In genomic region chrX:23771086-23771485, GRCh38 we compare ENCODE assay signal across 6 cellular contexts. TPM values are rescaled to one million over a fixed set of nuclear protein-coding genes. Genes with fewer than 3 reads are reported as not detected.
DNase-seq lines count a peak whose midpoint lies in the region; ATAC-seq, FAIRE-seq and TF ChIP-seq lines count a peak whose summit lies in the region.
"Not testable (repeated sequence)": the region's sequence is repeated elsewhere in the genome, so short reads cannot be mapped to it uniquely, and the experiment has no call there.

No MANE protein-coding gene starts in this region.

- WGBS in right lobe of liver (ENCODE audit: insufficient coverage, low coverage, low lambda C conversion rate, missing lambda C conversion rate), result 63% methylated on average over 4 of the region's 7 CpGs

- H3K9me3 Mint-ChIP-seq in neural progenitor cell, result not testable (repeated sequence)

- H3K4me1 ChIP-seq in DOHH2 (ENCODE audit: control insufficient read depth, low read length), result peaks cover 96% of the 10 kb centered on the region
- peaks cover 17% of the 10 kb centered on the region for H3K4me1 ChIP-seq in Karpas-422 (ENCODE audit: low read length)
- not testable (repeated sequence) for H3K4me1 ChIP-seq in right lobe of liver, neural progenitor cell

- TF ChIP-seq POLR2A in right lobe of liver (IDR thresholded peaks at IDR 0.05), result not testable (repeated sequence)

- H3K4me3 ChIP-seq in DOHH2 (ENCODE audit: low read length), result peak overlapping the region; percentile 27; the same call in 1 of the 2 replicates
- H3K4me3 ChIP-seq in Karpas-422 (ENCODE audit: low read length); right lobe of liver; neural progenitor cell: not testable (repeated sequence)

- DNase-seq in GM19239 (ENCODE audit: insufficient read length, low spot score); left lobe of liver (ENCODE audit: low spot score); right lobe of liver; neural progenitor cell (ENCODE audit: low spot score): not testable (repeated sequence)
- DNase-seq in Karpas-422, result peak; percentile 7

- H3K79me2 ChIP-seq in DOHH2 (ENCODE audit: control insufficient read depth, low read length), result peaks cover 55% of the 10 kb centered on the region
- not testable (repeated sequence) for H3K79me2 ChIP-seq in Karpas-422 (ENCODE audit: low read length); neural progenitor cell (ENCODE audit: low read depth)

- FAIRE-seq in GM19239 (lab: Jason Lieb, UNC), result peak; percentile 90

- peaks cover 25% of the 10 kb centered on the region for H3F3A ChIP-seq in DOHH2 (ENCODE audit: control insufficient read depth, insufficient read depth)
- H3F3A ChIP-seq in neural progenitor cell (ENCODE audit: low read depth), result not testable (repeated sequence)

- ATAC-seq in left lobe of liver (peak; percentile 68), right lobe of liver (peak; percentile 27 to 71 (median 58))

- peak overlapping the region; percentile 21 for H3K27ac Mint-ChIP-seq in neural progenitor cell

- H3K9me3 ChIP-seq in DOHH2 (ENCODE audit: control insufficient read depth, insufficient read depth, low read length); Karpas-422 (ENCODE audit: low read length); right lobe of liver; neural progenitor cell (ENCODE audit: low read depth): not testable (repeated sequence)

- not testable (repeated sequence) for H3K27me3 ChIP-seq in DOHH2 (ENCODE audit: control insufficient read depth, low read length); Karpas-422 (ENCODE audit: low read length); right lobe of liver; neural progenitor cell

- H3K36me3 Mint-ChIP-seq in neural progenitor cell, result not testable (repeated sequence)

- peaks cover 26% of the 10 kb centered on the region for H3K36me3 ChIP-seq in DOHH2 (ENCODE audit: control insufficient read depth, low read length)
- not testable (repeated sequence) for H3K36me3 ChIP-seq in Karpas-422 (ENCODE audit: insufficient read depth, low read length); right lobe of liver; neural progenitor cell

- H3K9ac ChIP-seq in Karpas-422 (ENCODE audit: low read length); neural progenitor cell: not testable (repeated sequence)

- H3K4me3 Mint-ChIP-seq in neural progenitor cell, result not testable (repeated sequence)

- not testable (repeated sequence) for H3K27me3 Mint-ChIP-seq in neural progenitor cell (ENCODE audit: insufficient read depth, low read depth)

- H3K27ac ChIP-seq in DOHH2 (ENCODE audit: low read depth, low read length) (peak overlapping the region; percentile 98), right lobe of liver (peak overlapping the region in 2 of 3 donors; percentile 26 to 47)
- not testable (repeated sequence) for H3K27ac ChIP-seq in Karpas-422 (ENCODE audit: low read length); neural progenitor cell

- not testable (repeated sequence) for H4K20me1 ChIP-seq in DOHH2 (ENCODE audit: control insufficient read depth, insufficient read depth, low read depth, low read length); Karpas-422 (ENCODE audit: insufficient read depth, low read depth, low read length); neural progenitor cell (ENCODE audit: low read depth)

- H3K9me2 ChIP-seq in DOHH2 (replicated peaks; ENCODE audit: control insufficient read depth, low read length); Karpas-422 (replicated peaks; ENCODE audit: insufficient read depth, low read length): not testable (repeated sequence)

- not testable (repeated sequence) for H3K4me1 Mint-ChIP-seq in neural progenitor cell

- peak overlapping the region; percentile 55 for H3K4me2 ChIP-seq in DOHH2 (ENCODE audit: low read length)
- H3K4me2 ChIP-seq in Karpas-422 (ENCODE audit: low read depth, low read length, poor library complexity, severe bottlenecking); neural progenitor cell: not testable (repeated sequence)

- intact Hi-C loops in right lobe of liver (cut with DNase I), result not testable (repeated sequence)

- not testable (repeated sequence) for H2AFZ ChIP-seq in Karpas-422 (ENCODE audit: low read length); neural progenitor cell (replicated peaks)

- TF ChIP-seq CTCF in DOHH2 (IDR thresholded peaks at IDR 0.05; ENCODE audit: low read depth, low read length, poor library complexity, severe bottlenecking); right lobe of liver (IDR thresholded peaks at IDR 0.05); neural progenitor cell (IDR thresholded peaks at IDR 0.05): not testable (repeated sequence)

RNA-seq across cellular contexts. Expression of gene SAT1, which starts 11.9 kb away (rescaled TPM):
- total RNA-seq in Karpas-422 (2014; rRNA removed; shearing (Covaris generic); ENCODE audit: low replicate concordance), result 230 and 256 TPM in 2 replicates
- total RNA-seq in left lobe of liver (227 TPM), right lobe of liver (100 to 1,000 TPM; 215 to 640 (median 291) TPM), neural progenitor cell (ENCODE audit: low replicate concordance) (110 and 168 TPM in 2 replicates)

RNA-seq across cellular contexts. Expression of gene ACOT9, which starts 28.0 kb away (rescaled TPM):
- 24.6 and 27.8 TPM in 2 replicates for total RNA-seq in Karpas-422 (2014; rRNA removed; shearing (Covaris generic); ENCODE audit: low replicate concordance)
- total RNA-seq in left lobe of liver, result 11.0 TPM
- 10 to 100 TPM in 5 of 6 experiments, 1 to 10 TPM in 1; 8.9 to 20.2 (median 14.6) TPM for total RNA-seq in right lobe of liver
- 32.4 and 52.7 TPM in 2 replicates for total RNA-seq in neural progenitor cell (ENCODE audit: low replicate concordance)
